ENCODE assay signal across 14 cellular contexts in the genomic region with DNA sequence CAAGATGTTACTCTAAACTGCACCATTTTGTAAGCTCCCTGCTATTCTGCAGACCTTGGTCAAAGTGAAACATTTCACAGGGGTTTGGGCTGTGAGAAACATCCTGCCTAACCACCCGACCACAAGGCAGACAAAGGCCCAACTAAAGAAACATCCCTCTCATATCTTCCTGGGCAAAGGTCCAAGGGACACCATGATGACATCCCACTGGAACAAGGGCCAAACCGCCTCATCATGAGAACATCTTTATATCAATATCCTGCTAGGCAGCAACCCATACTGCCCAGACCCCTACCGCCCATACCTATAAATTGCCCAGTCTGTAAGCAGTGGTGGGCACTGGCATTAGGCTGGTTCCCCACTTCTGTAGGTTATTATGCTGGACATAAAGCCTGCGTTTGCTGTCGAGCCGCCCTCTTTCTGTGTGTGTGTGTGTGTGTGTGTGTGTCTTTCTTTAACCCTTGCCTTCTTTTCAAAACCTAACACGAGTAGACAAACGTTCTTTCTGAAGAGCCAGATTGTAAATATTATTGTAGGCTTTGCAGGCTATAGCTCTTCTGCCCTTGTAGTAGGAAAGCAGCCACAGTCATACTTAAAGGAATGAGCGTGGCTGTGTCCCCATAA. TPM values are rescaled to one million over a fixed set of nuclear protein-coding genes. Genes with fewer than 3 reads are reported as not detected.
A peak's percentile ranks its signal among the peaks of the same experiment; 100 is the strongest.
DNase-seq lines count a peak whose midpoint lies in the region; FAIRE-seq and TF ChIP-seq lines count a peak whose summit lies in the region.
"Had no signal": no experiment of that assay in that cellular context is flagged by ENCODE, and none has a peak within 500 bp of the region (broad histone marks: within the 10 kb centered on the region; RNA-seq: fewer than 3 reads in every experiment).

No MANE protein-coding gene starts in this region.

- peaks cover 2% of the 10 kb centered on the region for H3K9me3 ChIP-seq in trophoblast cell (ENCODE audit: insufficient read depth, low read depth, low read length)
- H3K9me3 ChIP-seq in PC-9 (ENCODE audit: insufficient read depth, low read depth): no peaks in the 10 kb centered on the region

- H3K27me3 Mint-ChIP-seq in activated T-helper 1 cell treated with anti-CD3 and anti-CD28 coated beads, Interleukin-12 subunit alpha, Interleukin-12 subunit beta, Interleukin-2, Interleukin-4 antibody, amounts not matched to agents 30 ng/mL and 10 ng/mL and 1 ng/mL, durations not matched to agents 14 hours and 24 hours and 36 hours (ENCODE audit: insufficient read depth): peaks cover 3% of the 10 kb centered on the region

- no peak overlapping the region for H4K8ac ChIP-seq in trophoblast cell (ENCODE audit: low read depth, low read length)

- TF ChIP-seq POLR2A in GM12891 (IDR thresholded peaks at IDR 0.05; ENCODE audit: low read depth, low read length): no peak

- H2AFZ ChIP-seq in trophoblast cell (ENCODE audit: insufficient read depth, low read length, poor library complexity): no peak overlapping the region
- H2AFZ ChIP-seq in PC-9: no peak overlapping the region

- H4K12ac ChIP-seq in trophoblast cell (ENCODE audit: low read depth, low read length): no peak overlapping the region

- H3K36me3 ChIP-seq in trophoblast cell (ENCODE audit: control insufficient read depth in 1 of 2, insufficient read depth in 2 of 2, low read length in 2 of 2): peaks cover 2 to 6% of the 10 kb centered on the region in 2 experiments
- peaks cover 18% of the 10 kb centered on the region for H3K36me3 ChIP-seq in PC-9 (ENCODE audit: low read depth)

- peak; percentile 34 for DNase-seq in AG04449 (ENCODE audit: low read depth, low spot score)
- DNase-seq in GM12891 (ENCODE audit: insufficient read length, low spot score): no peak
- DNase-seq in activated T-helper 1 cell treated with anti-CD3 and anti-CD28 coated beads, Interleukin-12 subunit alpha, Interleukin-12 subunit beta, Interleukin-2, Interleukin-4 antibody, amounts not matched to agents 30 ng/mL and 10 ng/mL and 1 ng/mL, durations not matched to agents 14 hours and 24 hours and 36 hours (ENCODE audit: low spot score): no peak
- peak; percentile 38 for DNase-seq in kidney tubule cell (ENCODE audit: low spot score)
- no peak for DNase-seq in trophoblast cell
- no peak for DNase-seq in PC-9
- DNase-seq in hippocampal formation (lab: John Stamatoyannopoulos, UW): no peak
- DNase-seq in cerebellar cortex (ENCODE audit: low spot score): no peak
- DNase-seq: activated CD4-positive, alpha-beta T cell treated with anti-CD3 and anti-CD28 coated beads, Interleukin-2, amount 50 U/mL, for 1 hour; HCEC 1CT; NCI-H774; stimulated activated naive CD4-positive, alpha-beta T cell had no signal

- H3K27me3 ChIP-seq in trophoblast cell (ENCODE audit: insufficient read depth, low read length) (no peaks in the 10 kb centered on the region), PC-9 (ENCODE audit: insufficient read depth, low read depth) (peaks cover 22% of the 10 kb centered on the region; the same call in 1 of the 2 replicates)

- H3K4me2 ChIP-seq in trophoblast cell (ENCODE audit: low read length) (no peak overlapping the region), PC-9 (no peak overlapping the region)

- POLR2A ChIA-PET in AG04449 (lab: Yijun Ruan, JAX): no interaction called here
- POLR2A ChIA-PET in PC-9 (lab: Charles Lee; ENCODE audit: unreplicated experiment): interaction anchor here (0.6 kb wide), 2 partner anchors 165 to 234 kb away, joined by 3 to 5 read pairs; no protein-coding TSS in a partner anchor

- no CpG with 5 or more reads among the region's 9 CpGs for WGBS in trophoblast cell (ENCODE audit: extremely low coverage, insufficient coverage, insufficient read length)

- no peak overlapping the region for H3K14ac ChIP-seq in trophoblast cell (ENCODE audit: low read length)

- H3K9me3 Mint-ChIP-seq in activated T-helper 1 cell treated with anti-CD3 and anti-CD28 coated beads, Interleukin-12 subunit alpha, Interleukin-12 subunit beta, Interleukin-2, Interleukin-4 antibody, amounts not matched to agents 30 ng/mL and 10 ng/mL and 1 ng/mL, durations not matched to agents 14 hours and 24 hours and 36 hours: peaks cover 6% of the 10 kb centered on the region

- no peak overlapping the region for H4K91ac ChIP-seq in trophoblast cell (ENCODE audit: low read depth, low read length)

- H2AK5ac ChIP-seq in trophoblast cell (ENCODE audit: low read length): no peak overlapping the region

- FAIRE-seq in GM12891 (lab: Jason Lieb, UNC): peak; percentile 57
- FAIRE-seq: endometrium had no signal

- no peak overlapping the region for H3K4me3 ChIP-seq in AG04449 (ENCODE audit: low read depth, low read length)
- no peak overlapping the region for H3K4me3 ChIP-seq in trophoblast cell (ENCODE audit: low read depth, low read length)
- no peak overlapping the region for H3K4me3 ChIP-seq in PC-9

- peaks cover 4% of the 10 kb centered on the region for H3K79me1 ChIP-seq in trophoblast cell (ENCODE audit: low read length)

- H4K20me1 ChIP-seq in PC-9 (ENCODE audit: insufficient read depth): no peaks in the 10 kb centered on the region

- H3K23ac ChIP-seq in trophoblast cell (ENCODE audit: low read length): no peak overlapping the region

- TF ChIP-seq CTCF in AG04449 (IDR thresholded peaks at IDR 0.05; ENCODE audit: insufficient read depth, low read length, missing control alignments) (no peak), PC-9 (conservative IDR thresholded peaks at IDR 0.05) (no peak)

- H3K27ac Mint-ChIP-seq in activated T-helper 1 cell treated with anti-CD3 and anti-CD28 coated beads, Interleukin-12 subunit alpha, Interleukin-12 subunit beta, Interleukin-2, Interleukin-4 antibody, amounts not matched to agents 30 ng/mL and 10 ng/mL and 1 ng/mL, durations not matched to agents 14 hours and 24 hours and 36 hours: peak overlapping the region; percentile 64

- peaks cover 4% of the 10 kb centered on the region for H3K79me2 ChIP-seq in trophoblast cell (ENCODE audit: control insufficient read depth, insufficient read depth, low read length, poor library complexity)
- peaks cover 19% of the 10 kb centered on the region for H3K79me2 ChIP-seq in PC-9 (ENCODE audit: low read depth)

- BruUV-seq in PC-9 (replicated peaks; lab: Mats Ljungman, UMichigan): no TSS peak

- no peak overlapping the region for H2BK5ac ChIP-seq in trophoblast cell (ENCODE audit: low read depth, low read length, poor library complexity)

- H3K36me3 Mint-ChIP-seq in activated T-helper 1 cell treated with anti-CD3 and anti-CD28 coated beads, Interleukin-12 subunit alpha, Interleukin-12 subunit beta, Interleukin-2, Interleukin-4 antibody, amounts not matched to agents 30 ng/mL and 10 ng/mL and 1 ng/mL, durations not matched to agents 14 hours and 24 hours and 36 hours (ENCODE audit: low read depth): peaks cover 25% of the 10 kb centered on the region

- peaks cover 71% of the 10 kb centered on the region for H3K4me1 Mint-ChIP-seq in activated T-helper 1 cell treated with anti-CD3 and anti-CD28 coated beads, Interleukin-12 subunit alpha, Interleukin-12 subunit beta, Interleukin-2, Interleukin-4 antibody, amounts not matched to agents 30 ng/mL and 10 ng/mL and 1 ng/mL, durations not matched to agents 14 hours and 24 hours and 36 hours (ENCODE audit: low read depth)

- H3K4ac ChIP-seq in trophoblast cell (ENCODE audit: low read depth, low read length): no peak overlapping the region

- no peak overlapping the region for H3K9ac ChIP-seq in trophoblast cell (ENCODE audit: low read length)

- no peaks in the 10 kb centered on the region for H3F3A ChIP-seq in PC-9 (ENCODE audit: insufficient read depth, low read depth)

- H3K4me3 Mint-ChIP-seq in activated T-helper 1 cell treated with anti-CD3 and anti-CD28 coated beads, Interleukin-12 subunit alpha, Interleukin-12 subunit beta, Interleukin-2, Interleukin-4 antibody, amounts not matched to agents 30 ng/mL and 10 ng/mL and 1 ng/mL, durations not matched to agents 14 hours and 24 hours and 36 hours: peak overlapping the region; percentile 40

- H3K9me2 ChIP-seq in PC-9 (ENCODE audit: insufficient read depth): no peaks in the 10 kb centered on the region

- peaks cover 6 to 7% of the 10 kb centered on the region in 2 experiments for H3K4me1 ChIP-seq in trophoblast cell (ENCODE audit: control insufficient read depth in 1 of 2, insufficient read depth in 2 of 2, low read length in 2 of 2)
- peaks cover 10% of the 10 kb centered on the region for H3K4me1 ChIP-seq in PC-9 (replicated peaks; ENCODE audit: insufficient read depth)

- no peak overlapping the region for H3K18ac ChIP-seq in trophoblast cell (ENCODE audit: low read length)

- H3K27ac ChIP-seq in trophoblast cell (ENCODE audit: low read depth, low read length) (no peak overlapping the region), PC-9 (no peak overlapping the region)

- CTCF ChIA-PET in AG04449 (lab: Yijun Ruan, JAX) (interaction anchor here (0.8 to 1.8 kb wide), 5 partner anchors 8 to 131 kb away, joined by 3 to 6 read pairs (median 3); a partner anchor contains a TSS), PC-9 (lab: Charles Lee) (no interaction called here)

- intact Hi-C loops in activated T-helper 1 cell treated with anti-CD3 and anti-CD28 coated beads, Interleukin-12 subunit alpha, Interleukin-12 subunit beta, Interleukin-2, Interleukin-4 antibody, amounts not matched to agents 30 ng/mL and 10 ng/mL and 1 ng/mL, durations not matched to agents 14 hours and 24 hours and 36 hours (cut with micrococcal nuclease): loop anchor here (1.0 to 5.0 kb wide), 5 partner anchors 45 to 305 kb away; a partner anchor contains a TSS
- intact Hi-C loops in PC-9 (cut with micrococcal nuclease; ENCODE audit: unreplicated experiment): no loop called here

- no peak overlapping the region for H2BK120ac ChIP-seq in trophoblast cell (ENCODE audit: insufficient read depth, low read length, poor library complexity)

- no peak overlapping the region for H2BK12ac ChIP-seq in trophoblast cell (ENCODE audit: low read length)

RNA-seq across cellular contexts. Expression of a gene that starts 1.0 kb away (rescaled TPM):
- polyA plus RNA-seq in GM12891 (2012; ENCODE audit: low read depth, missing spikeins): 47.6 TPM
- total RNA-seq in activated T-helper 1 cell treated with anti-CD3 and anti-CD28 coated beads, Interleukin-12 subunit alpha, Interleukin-12 subunit beta, Interleukin-2, Interleukin-4 antibody, amounts not matched to agents 30 ng/mL and 10 ng/mL and 1 ng/mL, durations not matched to agents 14 hours and 24 hours and 36 hours: 68.1 and 75.0 TPM in 2 replicates
- polyA plus RNA-seq in trophoblast cell (2013): 25.4 and 27.4 TPM in 2 replicates
- 81.1 and 89.5 TPM in 2 replicates for total RNA-seq in PC-9 (2021)

RNA-seq across cellular contexts. Expression of a gene that starts 33.5 kb away (rescaled TPM):
- polyA plus RNA-seq in GM12891 (2012; ENCODE audit: low read depth, missing spikeins): 1.7 TPM
- 1.6 and 1.7 TPM in 2 replicates for total RNA-seq in activated T-helper 1 cell treated with anti-CD3 and anti-CD28 coated beads, Interleukin-12 subunit alpha, Interleukin-12 subunit beta, Interleukin-2, Interleukin-4 antibody, amounts not matched to agents 30 ng/mL and 10 ng/mL and 1 ng/mL, durations not matched to agents 14 hours and 24 hours and 36 hours
- polyA plus RNA-seq in trophoblast cell (2013): 0.15 and 0.18 TPM in 2 replicates
- total RNA-seq in PC-9 (2021): 1.3 and 1.6 TPM in 2 replicates

RNA-seq across cellular contexts. Expression of a gene that starts 46.4 kb away (rescaled TPM):
- 0.31 TPM for polyA plus RNA-seq in GM12891 (2012; ENCODE audit: low read depth, missing spikeins)
- 0.69 and 0.75 TPM in 2 replicates for total RNA-seq in activated T-helper 1 cell treated with anti-CD3 and anti-CD28 coated beads, Interleukin-12 subunit alpha, Interleukin-12 subunit beta, Interleukin-2, Interleukin-4 antibody, amounts not matched to agents 30 ng/mL and 10 ng/mL and 1 ng/mL, durations not matched to agents 14 hours and 24 hours and 36 hours
- polyA plus RNA-seq in trophoblast cell (2013): 0.40 and 0.47 TPM in 2 replicates
- 0.07 TPM in 1 of 2 replicates, not detected in the other for total RNA-seq in PC-9 (2021)
- polyA plus RNA-seq: BJ had no signal

RNA-seq across cellular contexts. Expression of a gene that starts 51.0 kb away (rescaled TPM):
- 0.21 TPM for polyA plus RNA-seq in GM12891 (2012; ENCODE audit: low read depth, missing spikeins)
- total RNA-seq in activated T-helper 1 cell treated with anti-CD3 and anti-CD28 coated beads, Interleukin-12 subunit alpha, Interleukin-12 subunit beta, Interleukin-2, Interleukin-4 antibody, amounts not matched to agents 30 ng/mL and 10 ng/mL and 1 ng/mL, durations not matched to agents 14 hours and 24 hours and 36 hours: 0.31 and 0.42 TPM in 2 replicates
- polyA plus RNA-seq in trophoblast cell (2013): 0.01 TPM in 2 replicates
- total RNA-seq in PC-9 (2021): 2.4 TPM in 2 replicates

Comparison
In these comparisons a context has a peak if more than half of its experiments do, and no peak if none do; other contexts are left out.
1. DNase-seq: peak in AG04449 (single experiment) and kidney tubule cell (single experiment); none in GM12891 (single experiment), activated T-helper 1 cell treated with anti-CD3 and anti-CD28 coated beads, Interleukin-12 subunit alpha, Interleukin-12 subunit beta, Interleukin-2, Interleukin-4 antibody, amounts not matched to agents 30 ng/mL and 10 ng/mL and 1 ng/mL, durations not matched to agents 14 hours and 24 hours and 36 hours (single experiment), trophoblast cell (0 of 2), PC-9 (0 of 2), hippocampal formation (0 of 2) and cerebellar cortex (single experiment).